11 cellular contexts compared by ENCODE assay signal in the genomic region with DNA sequence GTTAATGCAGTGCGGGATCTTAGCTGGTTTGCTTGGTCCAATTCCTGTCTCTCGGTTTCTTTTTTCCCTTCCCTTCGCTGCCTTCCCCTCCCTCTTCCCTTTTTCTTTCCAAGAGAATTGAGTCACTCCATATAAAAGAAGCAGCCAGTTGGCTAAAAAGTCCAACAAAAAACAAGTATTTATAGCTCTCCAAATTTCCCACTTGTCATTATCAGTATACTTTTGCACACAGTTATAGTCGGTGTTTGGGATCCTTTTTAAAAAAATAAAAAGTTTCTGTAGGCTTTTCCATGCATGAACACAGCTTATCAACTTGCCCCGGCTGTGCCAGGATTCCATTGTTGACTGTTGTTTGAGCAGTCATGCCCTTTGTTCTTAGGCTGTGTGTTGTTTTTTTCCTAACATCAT. TPM values are rescaled to one million over a fixed set of nuclear protein-coding genes. Genes with fewer than 3 reads are reported as not detected.
DNase-seq lines count a peak whose midpoint lies in the region; ATAC-seq and TF ChIP-seq lines count a peak whose summit lies in the region.
"Had no signal": no experiment of that assay in that cellular context is flagged by ENCODE, and none has a peak within 500 bp of the region (broad histone marks: within the 10 kb centered on the region; RNA-seq: fewer than 3 reads in every experiment).

No MANE protein-coding gene starts in this region.

- no peak overlapping the region for H2AFZ ChIP-seq in GM23248

- H3K4me1 ChIP-seq in GM23248 (ENCODE audit: insufficient read depth) (peaks cover 33% of the 10 kb centered on the region), skeletal muscle satellite cell (ENCODE audit: control insufficient read depth, insufficient read depth, low read length) (peaks cover 34% of the 10 kb centered on the region)

- DNase-seq in GM23248: peak; percentile 62
- DNase-seq in kidney glomerular epithelial cell (lab: John Stamatoyannopoulos, UW): peak; percentile 15
- no peak for DNase-seq in SHP77 (lab: John Stamatoyannopoulos, UW)
- DNase-seq in NCI-H2081 (lab: John Stamatoyannopoulos, UW): no peak
- DNase-seq in activated CD4-positive, alpha-beta T cell treated with anti-CD3 and anti-CD28 coated beads, Interleukin-2, amount 50 U/mL, for 1 hour: no peak
- DNase-seq: activated naive CD8-positive, alpha-beta T cell treated with anti-CD3 and anti-CD28 coated beads, Interleukin-2, amount 10 ng/mL, durations not matched to agents 7 days and 5 days; DND-41; T-helper 1 cell had no signal

- H3K27me3 Mint-ChIP-seq in brain: peaks cover 3% of the 10 kb centered on the region
- H3K27me3 Mint-ChIP-seq: activated naive CD8-positive, alpha-beta T cell treated with anti-CD3 and anti-CD28 coated beads, Interleukin-2, amount 10 ng/mL, durations not matched to agents 7 days and 5 days had no signal

- no peaks in the 10 kb centered on the region for H3K27me3 ChIP-seq in GM23248 (replicated peaks; ENCODE audit: insufficient read depth)
- no peaks in the 10 kb centered on the region for H3K27me3 ChIP-seq in skeletal muscle satellite cell (ENCODE audit: control insufficient read depth, insufficient read depth, low read length)

- H3K9me3 ChIP-seq in GM23248 (ENCODE audit: low read depth) (no peaks in the 10 kb centered on the region), skeletal muscle satellite cell (replicated peaks; ENCODE audit: low read length) (no peaks in the 10 kb centered on the region)

- H3K9me3 Mint-ChIP-seq in brain: no peaks in the 10 kb centered on the region
- H3K9me3 Mint-ChIP-seq: activated naive CD8-positive, alpha-beta T cell treated with anti-CD3 and anti-CD28 coated beads, Interleukin-2, amount 10 ng/mL, durations not matched to agents 7 days and 5 days had no signal

- H3K79me2 ChIP-seq in GM23248 (ENCODE audit: insufficient read depth): peaks cover 69% of the 10 kb centered on the region

- no peak for TF ChIP-seq CTCF in brain (conservative IDR thresholded peaks at IDR 0.05)

- H3K36me3 ChIP-seq in GM23248 (ENCODE audit: low read depth) (no peaks in the 10 kb centered on the region), skeletal muscle satellite cell (ENCODE audit: insufficient read depth, low read length) (peaks cover 10% of the 10 kb centered on the region)

- H4K20me1 ChIP-seq in GM23248 (ENCODE audit: insufficient read depth): no peaks in the 10 kb centered on the region

- no peak for ATAC-seq in HG02623 (IDR thresholded peaks at IDR 0.05; ENCODE audit: unreplicated experiment)

- no peaks in the 10 kb centered on the region for H3K9me2 ChIP-seq in GM23248 (ENCODE audit: insufficient read depth)

- peak overlapping the region; percentile 26 to 88 (median 63) for H3K27ac Mint-ChIP-seq in brain

- H3F3A ChIP-seq in GM23248 (ENCODE audit: insufficient read depth): peaks cover 37% of the 10 kb centered on the region

- peaks cover 12% of the 10 kb centered on the region for H3K36me3 Mint-ChIP-seq in brain

- H3K27ac ChIP-seq in GM23248: peak overlapping the region; percentile 52

- H3K4me1 Mint-ChIP-seq in brain: peaks cover 32% of the 10 kb centered on the region

- peak overlapping the region in 2 of 5 experiments; percentile 51 to 77 for H3K4me3 Mint-ChIP-seq in brain
- H3K4me3 Mint-ChIP-seq: activated naive CD8-positive, alpha-beta T cell treated with anti-CD3 and anti-CD28 coated beads, Interleukin-2, amount 10 ng/mL, durations not matched to agents 7 days and 5 days had no signal

- H3K9ac ChIP-seq in GM23248 (no peak overlapping the region), skeletal muscle satellite cell (ENCODE audit: low read depth, low read length) (peak overlapping the region; percentile 26)

- in situ Hi-C loops in GM23248 (cut with MboI): no loop called here

- H3K4me3 ChIP-seq in GM23248: peak overlapping the region; percentile 40
- peak overlapping the region; percentile 21 for H3K4me3 ChIP-seq in skeletal muscle satellite cell (ENCODE audit: low read length)

- 13 to 18% methylated on average over 5 of the region's 5 CpGs for WGBS in GM23248 (ENCODE audit: low coverage in 1 of 2, low lambda C conversion rate in 2 of 2, missing lambda C conversion rate in 2 of 2), 2 experiments

- H3K4me2 ChIP-seq in GM23248 (ENCODE audit: unreplicated experiment) (peak overlapping the region; percentile 74), skeletal muscle satellite cell (ENCODE audit: low read length) (peak overlapping the region; percentile 64)

RNA-seq across cellular contexts. Expression of a gene that starts 24.9 kb away (rescaled TPM):
- total RNA-seq in GM23248 (2014; rRNA removed; shearing (Covaris generic)): 36.0 and 40.8 TPM in 2 replicates
- 60.2 and 61.5 TPM in 2 replicates for polyA plus RNA-seq in GM23248 (2016; fragmentation: Nextera tagmentation; extraction: Ambion mirVana)
- polyA plus RNA-seq in brain (ENCODE audit: insufficient read depth, low read depth, low replicate concordance): 123 TPM
- total RNA-seq in skeletal muscle satellite cell (2012; rRNA removed): 48.1 and 61.9 TPM in 2 replicates

RNA-seq across cellular contexts. Expression of a gene that starts 26.6 kb away (rescaled TPM):
- total RNA-seq in GM23248 (2014; rRNA removed; shearing (Covaris generic)): 36.2 and 44.2 TPM in 2 replicates
- polyA plus RNA-seq in GM23248 (2016; fragmentation: Nextera tagmentation; extraction: Ambion mirVana) (37.4 and 37.5 TPM in 2 replicates), brain (ENCODE audit: insufficient read depth, low read depth, low replicate concordance) (116 TPM)
- 65.5 and 76.8 TPM in 2 replicates for total RNA-seq in skeletal muscle satellite cell (2012; rRNA removed)

RNA-seq across cellular contexts. Expression of a gene that starts 37.5 kb away (rescaled TPM):
- 14.7 and 20.7 TPM in 2 replicates for total RNA-seq in GM23248 (2014; rRNA removed; shearing (Covaris generic))
- 17.7 and 20.3 TPM in 2 replicates for polyA plus RNA-seq in GM23248 (2016; fragmentation: Nextera tagmentation; extraction: Ambion mirVana)
- polyA plus RNA-seq in brain (ENCODE audit: insufficient read depth, low read depth, low replicate concordance): 161 TPM
- 3.3 and 10.6 TPM in 2 replicates for total RNA-seq in skeletal muscle satellite cell (2012; rRNA removed)

RNA-seq across cellular contexts. Expression of a gene that starts 55.1 kb away (rescaled TPM):
- not detected in 2 replicates for total RNA-seq in GM23248 (2014; rRNA removed; shearing (Covaris generic))
- polyA plus RNA-seq in GM23248 (2016; fragmentation: Nextera tagmentation; extraction: Ambion mirVana) (not detected in 2 replicates), brain (ENCODE audit: insufficient read depth, low read depth, low replicate concordance) (0.90 TPM)
- total RNA-seq in skeletal muscle satellite cell (2012; rRNA removed): under 0.01 TPM in 1 of 2 replicates, not detected in the other

Comparison
In these comparisons a context has a peak if more than half of its experiments do, and no peak if none do; other contexts are left out.
1. DNase-seq: peak in GM23248 (single experiment) and kidney glomerular epithelial cell (single experiment); none in SHP77 (0 of 2), NCI-H2081 (0 of 2) and activated CD4-positive, alpha-beta T cell treated with anti-CD3 and anti-CD28 coated beads, Interleukin-2, amount 50 U/mL, for 1 hour (single experiment).